Comparison of ENCODE assay signal across 17 cellular contexts in genomic region chr9:82939451-82939850, GRCh38.
DNase-seq lines count a peak whose midpoint lies in the region; ATAC-seq, FAIRE-seq and TF ChIP-seq lines count a peak whose summit lies in the region.
"Had no signal": no experiment of that assay in that cellular context is flagged by ENCODE, and none has a peak within 500 bp of the region (broad histone marks: within the 10 kb centered on the region; RNA-seq: fewer than 3 reads in every experiment).

No MANE protein-coding gene starts in this region.

- no TSS peak for BruUV-seq in PC-3 (replicated peaks; lab: Mats Ljungman, UMichigan)
- BruUV-seq in OCI-LY7 (replicated peaks; lab: Mats Ljungman, UMichigan) = no TSS peak

- no peak overlapping the region for H3K9ac ChIP-seq in PC-3 (ENCODE audit: low read length)

- DNase-seq in H54 (ENCODE audit: insufficient read length, low spot score) = no peak
- DNase-seq in PC-3 = peak; percentile 89
- peak; percentile 27 for DNase-seq in left kidney (ENCODE audit: low read depth, low spot score)
- DNase-seq in activated CD8-positive, alpha-beta memory T cell treated with anti-CD3 and anti-CD28 coated beads, Interleukin-2, amount 50 U/mL, for 4 hours = no peak
- no peak for DNase-seq in NCI-H1930 (lab: John Stamatoyannopoulos, UW)
- DNase-seq in spleen = no peak
- no peak for DNase-seq in OCI-LY7 (ENCODE audit: low spot score)
- DNase-seq: activated CD4-positive, alpha-beta memory T cell treated with anti-CD3 and anti-CD28 coated beads, Interleukin-2, amount 10 ng/mL, durations not matched to agents 7 days and 5 days; activated naive CD8-positive, alpha-beta T cell treated with anti-CD3 and anti-CD28 coated beads, Interleukin-2, amount 50 U/mL, for 24 hours; Caco-2; effector CD8-positive, alpha-beta T cell; kidney; NCI-H1048 had no signal

- H3F3A ChIP-seq in PC-3 (ENCODE audit: low read length, unreplicated experiment) = peaks cover 3% of the 10 kb centered on the region

- H3K9me3 ChIP-seq in PC-3 (ENCODE audit: low read length) (no peaks in the 10 kb centered on the region), spleen (no peaks in the 10 kb centered on the region), OCI-LY7 (ENCODE audit: low read length) (no peaks in the 10 kb centered on the region)
- H3K9me3 ChIP-seq: Caco-2 had no signal

- H2AFZ ChIP-seq in PC-3 (ENCODE audit: low read length) (no peak overlapping the region), OCI-LY7 (ENCODE audit: low read length) (no peak overlapping the region)

- H3K79me2 ChIP-seq in PC-3 (ENCODE audit: low read length) (no peaks in the 10 kb centered on the region), OCI-LY7 (ENCODE audit: insufficient read depth, low read depth, low read length) (no peaks in the 10 kb centered on the region)

- 0 out of 2 replicates have a peak overlapping the region, but pooled peaks have one; percentile 35 for H3K4me2 ChIP-seq in PC-3 (ENCODE audit: low read length)
- H3K4me2 ChIP-seq in OCI-LY7 (ENCODE audit: low read length) = no peak overlapping the region
- H3K4me2 ChIP-seq: GM23338 had no signal

- ATAC-seq in PC-3 = peak; percentile 79
- ATAC-seq: activated naive CD8-positive, alpha-beta T cell treated with anti-CD3 and anti-CD28 coated beads, Interleukin-2, amount 50 U/mL, for 24 hours; GM23338; Panc1; stimulated activated memory B cell treated with anti-CD40 and anti-IgM and Interleukin-4, amounts not matched to agents 10 μg/mL and 1 μg/mL and 100 μg/mL, for 72 hours had no signal

- no peaks in the 10 kb centered on the region for H4K20me1 ChIP-seq in PC-3 (ENCODE audit: low read length)
- H4K20me1 ChIP-seq in OCI-LY7 (ENCODE audit: insufficient read depth, low read length) = no peaks in the 10 kb centered on the region

- TF ChIP-seq CTCF in C4-2B (conservative IDR thresholded peaks at IDR 0.05) (no peak), PC-3 (conservative IDR thresholded peaks at IDR 0.05; ENCODE audit: low read depth, low read length) (no peak), spleen (IDR thresholded peaks at IDR 0.05 in 8 of 11, conservative IDR thresholded peaks at IDR 0.05 in 3 of 11) (no peak), OCI-LY7 (conservative IDR thresholded peaks at IDR 0.05; ENCODE audit: low read length) (no peak)

- WGBS in spleen, 5 donors = 41 to 68% (median 51%) methylated on average over 2 of the region's 2 CpGs

- intact Hi-C loops in PC-3 (cut with micrococcal nuclease) = no loop called here
- intact Hi-C loops in spleen (cut with DNase I; ENCODE audit: low total_unique reads) = no loop called here
- intact Hi-C loops in OCI-LY7 (cut with micrococcal nuclease; ENCODE audit: unreplicated experiment) = no loop called here

- H3K4me3 ChIP-seq in PC-3 (ENCODE audit: low read length) (no peak overlapping the region), spleen (no peak overlapping the region), OCI-LY7 (ENCODE audit: low read depth, low read length, poor library complexity, severe bottlenecking) (no peak overlapping the region)
- H3K4me3 ChIP-seq: GM23338 had no signal

- FAIRE-seq in H54 (lab: Jason Lieb, UNC) = peak; percentile 60
- FAIRE-seq: kidney had no signal

- POLR2A ChIA-PET in PC-3 (lab: Charles Lee; ENCODE audit: unreplicated experiment) = no interaction called here
- POLR2A ChIA-PET in OCI-LY7 (lab: Charles Lee) = no interaction called here

- peaks cover 33% of the 10 kb centered on the region for H3K4me1 ChIP-seq in PC-3 (ENCODE audit: insufficient read depth, low read length)
- H3K4me1 ChIP-seq in spleen = no peaks in the 10 kb centered on the region
- no peaks in the 10 kb centered on the region for H3K4me1 ChIP-seq in OCI-LY7 (ENCODE audit: insufficient read depth, low read length, poor library complexity, severe bottlenecking)

- CTCF ChIA-PET in PC-3 (lab: Charles Lee) (interaction anchor here (0.6 kb wide), 1 partner anchor 122 kb away, joined by 3 read pairs; no protein-coding TSS in a partner anchor), OCI-LY7 (lab: Charles Lee; ENCODE audit: unreplicated experiment) (no interaction called here)

- H3K36me3 ChIP-seq in PC-3 (ENCODE audit: low read depth, low read length) (no peaks in the 10 kb centered on the region), spleen (no peaks in the 10 kb centered on the region), OCI-LY7 (ENCODE audit: insufficient read depth, low read length) (no peaks in the 10 kb centered on the region)

- H3K27ac ChIP-seq in C4-2B (peak overlapping the region; percentile 18; the same call in 1 of the 2 replicates), PC-3 (ENCODE audit: low read length) (peak overlapping the region; percentile 16; the same call in 1 of the 2 replicates), spleen (no peak overlapping the region), OCI-LY7 (ENCODE audit: low read depth, low read length, poor library complexity, severe bottlenecking) (no peak overlapping the region)

- H3K27me3 ChIP-seq in PC-3 (ENCODE audit: low read length) (no peaks in the 10 kb centered on the region), spleen (replicated peaks in 1 of 7) (no peaks in the 10 kb centered on the region)

- no peaks in the 10 kb centered on the region for H3K9me2 ChIP-seq in PC-3 (replicated peaks; ENCODE audit: low read length)
- H3K9me2 ChIP-seq in OCI-LY7 (ENCODE audit: insufficient read depth, low read length) = no peaks in the 10 kb centered on the region

- no peak for TF ChIP-seq POLR2A in H54 (IDR thresholded peaks at IDR 0.05; ENCODE audit: low read depth, low read length)
- no peak for TF ChIP-seq POLR2A in spleen (IDR thresholded peaks at IDR 0.05)

Comparison
In these comparisons a context has a peak if more than half of its experiments do, and no peak if none do; other contexts are left out.
1. H3K27ac ChIP-seq: peak in C4-2B (single experiment) and PC-3 (single experiment); none in spleen (0 of 8) and OCI-LY7 (single experiment).
2. DNase-seq: peak in PC-3 (single experiment) and left kidney (single experiment); none in H54 (single experiment), activated CD8-positive, alpha-beta memory T cell treated with anti-CD3 and anti-CD28 coated beads, Interleukin-2, amount 50 U/mL, for 4 hours (single experiment), NCI-H1930 (0 of 2), spleen (single experiment) and OCI-LY7 (single experiment).